ENCODE assay signal across 9 cellular contexts in genomic region chr10:14389981-14390590, GRCh38. TPM values are rescaled to one million over a fixed set of nuclear protein-coding genes. Genes with fewer than 3 reads are reported as not detected.
DNase-seq lines count a peak whose midpoint lies in the region; ATAC-seq and TF ChIP-seq lines count a peak whose summit lies in the region.
"Had no signal": no experiment of that assay in that cellular context is flagged by ENCODE, and none has a peak within 500 bp of the region (broad histone marks: within the 10 kb centered on the region; RNA-seq: fewer than 3 reads in every experiment).

No MANE protein-coding gene starts in this region.

- TF ChIP-seq EP300 in SK-N-SH (IDR thresholded peaks at IDR 0.05; ENCODE audit: borderline replicate concordance in 1 of 2, low read depth in 1 of 2, low read length in 1 of 2), result no peak

- DNase-seq in GM10248 (ENCODE audit: extremely low spot score), result peak; percentile 42
- peak; percentile 8 for DNase-seq in GM19238 (ENCODE audit: insufficient read length, low spot score)
- DNase-seq in activated T-cell treated with anti-CD3 and anti-CD28 coated beads, Interleukin-2, amount 50 U/mL, for 72 hours, result peak; percentile 59 to 75
- no peak for DNase-seq in SK-N-SH
- no peak for DNase-seq in anterior cingulate cortex (lab: John Stamatoyannopoulos, UW)
- no peak for DNase-seq in hippocampal formation (lab: John Stamatoyannopoulos, UW)
- no peak for DNase-seq in NCI-H345 (lab: John Stamatoyannopoulos, UW)
- DNase-seq: midbrain had no signal

- POLR2A ChIA-PET in GM10248 (lab: Yijun Ruan, JAX) (no interaction called here), SK-N-SH (lab: Yijun Ruan, JAX) (no interaction called here)

- H3K36me3 Mint-ChIP-seq in activated T-cell treated with anti-CD3 and anti-CD28 coated beads, Interleukin-2, amount 50 U/mL, for 72 hours (ENCODE audit: insufficient read depth in 2 of 2), result peaks cover 7 to 20% of the 10 kb centered on the region in 2 donors

- H3K4me1 Mint-ChIP-seq in activated T-cell treated with anti-CD3 and anti-CD28 coated beads, Interleukin-2, amount 50 U/mL, for 72 hours (ENCODE audit: low read depth), result peaks cover 54% of the 10 kb centered on the region

- no peaks in the 10 kb centered on the region for H3K27me3 ChIP-seq in SK-N-SH (ENCODE audit: insufficient read depth)

- WGBS in SK-N-SH (ENCODE audit: low lambda C conversion rate), result 25% methylated on average over 2 of the region's 2 CpGs

- CTCF ChIA-PET in GM10248 (lab: Yijun Ruan, JAX), result no interaction called here
- CTCF ChIA-PET in SK-N-SH (lab: Yijun Ruan, JAX), result no interaction called here

- no peaks in the 10 kb centered on the region for H3K9me2 ChIP-seq in SK-N-SH

- peaks cover 3 to 5% of the 10 kb centered on the region in 2 donors for H3K9me3 Mint-ChIP-seq in activated T-cell treated with anti-CD3 and anti-CD28 coated beads, Interleukin-2, amount 50 U/mL, for 72 hours

- H3K9ac ChIP-seq in SK-N-SH, result no peak overlapping the region

- TF ChIP-seq RAD21 in SK-N-SH (IDR thresholded peaks at IDR 0.05; ENCODE audit: low read length), result no peak

- H3K27ac Mint-ChIP-seq in activated T-cell treated with anti-CD3 and anti-CD28 coated beads, Interleukin-2, amount 50 U/mL, for 72 hours, result peak overlapping the region; percentile 68

- H3K27me3 Mint-ChIP-seq in activated T-cell treated with anti-CD3 and anti-CD28 coated beads, Interleukin-2, amount 50 U/mL, for 72 hours (ENCODE audit: low read depth), result peaks cover 21% of the 10 kb centered on the region

- no peak overlapping the region for H3K4me2 ChIP-seq in SK-N-SH

- H3K36me3 ChIP-seq in SK-N-SH (replicated peaks in 1 of 2; ENCODE audit: control insufficient read depth in 1 of 2, insufficient read depth in 2 of 2, low read length in 1 of 2), result no peaks in the 10 kb centered on the region

- peak overlapping the region; percentile 12 to 31 for H3K4me3 Mint-ChIP-seq in activated T-cell treated with anti-CD3 and anti-CD28 coated beads, Interleukin-2, amount 50 U/mL, for 72 hours

- H3K27ac ChIP-seq in SK-N-SH (ENCODE audit: low read depth in 2 of 2, low read length in 1 of 2), result no peak overlapping the region

- no peaks in the 10 kb centered on the region for H4K20me1 ChIP-seq in SK-N-SH (ENCODE audit: insufficient read depth)

- no peak for TF ChIP-seq CTCF in GM10248 (IDR thresholded peaks at IDR 0.05; ENCODE audit: control extremely low read depth, extremely low read depth, low read depth, missing control alignments)
- TF ChIP-seq CTCF in SK-N-SH (IDR thresholded peaks at IDR 0.05), result no peak

- H3F3A ChIP-seq in SK-N-SH (replicated peaks; ENCODE audit: insufficient read depth), result peaks cover 3% of the 10 kb centered on the region

- H3K79me2 ChIP-seq in SK-N-SH (ENCODE audit: insufficient read depth), result no peaks in the 10 kb centered on the region

- no peaks in the 10 kb centered on the region for H3K4me1 ChIP-seq in SK-N-SH (ENCODE audit: control insufficient read depth in 1 of 2, insufficient read depth in 2 of 2, low read depth in 1 of 2, low read length in 1 of 2)

- no peaks in the 10 kb centered on the region for H3K9me3 ChIP-seq in SK-N-SH

- no peak overlapping the region for H3K4me3 ChIP-seq in SK-N-SH (ENCODE audit: low read depth in 2 of 2, low read length in 1 of 2)

- no peak overlapping the region for H2AFZ ChIP-seq in SK-N-SH (ENCODE audit: low read depth)

- ATAC-seq in HG02973 (IDR thresholded peaks at IDR 0.05; ENCODE audit: unreplicated experiment), result peak; percentile 93
- ATAC-seq in activated T-cell treated with anti-CD3 and anti-CD28 coated beads, Interleukin-2, amount 50 U/mL, for 72 hours (replicated peaks in 1 of 2), result peak; percentile 84 to 85

TF ChIP-seq in SK-N-SH, 30 proteins besides CTCF, POLR2A, EP300 and RAD21 (continues in another document):
- TF ChIP-seq NRF1 (IDR thresholded peaks at IDR 0.05; ENCODE audit: low read depth, low read length) (no peak), JUND (IDR thresholded peaks at IDR 0.05) (no peak), IRF3 (IDR thresholded peaks at IDR 0.05; ENCODE audit: low read depth, low read length) (no peak), MEF2A (IDR thresholded peaks at IDR 0.05; ENCODE audit: borderline replicate concordance, low read depth) (no peak), MXI1 (IDR thresholded peaks at IDR 0.05; ENCODE audit: low read depth, low read length) (no peak), RFX5 (IDR thresholded peaks at IDR 0.05; ENCODE audit: low read length) (no peak), FOXJ3 (CRISPR knock-in tag; IDR thresholded peaks at IDR 0.05) (no peak), TEAD4 (IDR thresholded peaks at IDR 0.05; ENCODE audit: borderline replicate concordance, insufficient read depth) (no peak), REST (IDR thresholded peaks at IDR 0.05; ENCODE audit: low read depth, low read length) (no peak), EZH2phosphoT487 (IDR thresholded peaks at IDR 0.05; ENCODE audit: borderline replicate concordance, low read depth) (no peak), RCOR1 (IDR thresholded peaks at IDR 0.05; ENCODE audit: low read length) (no peak)
- TF ChIP-seq, protein P1, sequence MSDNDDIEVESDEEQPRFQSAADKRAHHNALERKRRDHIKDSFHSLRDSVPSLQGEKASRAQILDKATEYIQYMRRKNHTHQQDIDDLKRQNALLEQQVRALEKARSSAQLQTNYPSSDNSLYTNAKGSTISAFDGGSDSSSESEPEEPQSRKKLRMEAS (IDR thresholded peaks at IDR 0.05; ENCODE audit: low read depth), result no peak
- TF ChIP-seq, protein P2, sequence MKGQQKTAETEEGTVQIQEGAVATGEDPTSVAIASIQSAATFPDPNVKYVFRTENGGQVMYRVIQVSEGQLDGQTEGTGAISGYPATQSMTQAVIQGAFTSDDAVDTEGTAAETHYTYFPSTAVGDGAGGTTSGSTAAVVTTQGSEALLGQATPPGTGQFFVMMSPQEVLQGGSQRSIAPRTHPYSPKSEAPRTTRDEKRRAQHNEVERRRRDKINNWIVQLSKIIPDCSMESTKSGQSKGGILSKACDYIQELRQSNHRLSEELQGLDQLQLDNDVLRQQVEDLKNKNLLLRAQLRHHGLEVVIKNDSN (IDR thresholded peaks at IDR 0.05; ENCODE audit: borderline replicate concordance, low read depth), result no peak
- TF ChIP-seq, protein P3, sequence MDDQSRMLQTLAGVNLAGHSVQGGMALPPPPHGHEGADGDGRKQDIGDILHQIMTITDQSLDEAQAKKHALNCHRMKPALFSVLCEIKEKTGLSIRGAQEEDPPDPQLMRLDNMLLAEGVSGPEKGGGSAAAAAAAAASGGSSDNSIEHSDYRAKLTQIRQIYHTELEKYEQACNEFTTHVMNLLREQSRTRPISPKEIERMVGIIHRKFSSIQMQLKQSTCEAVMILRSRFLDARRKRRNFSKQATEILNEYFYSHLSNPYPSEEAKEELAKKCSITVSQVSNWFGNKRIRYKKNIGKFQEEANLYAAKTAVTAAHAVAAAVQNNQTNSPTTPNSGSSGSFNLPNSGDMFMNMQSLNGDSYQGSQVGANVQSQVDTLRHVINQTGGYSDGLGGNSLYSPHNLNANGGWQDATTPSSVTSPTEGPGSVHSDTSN (IDR thresholded peaks at IDR 0.05), result no peak

RNA-seq across cellular contexts. Expression of gene FRMD4A, which starts 59.4 kb away (rescaled TPM):
- total RNA-seq in activated T-cell treated with anti-CD3 and anti-CD28 coated beads, Interleukin-2, amount 50 U/mL, for 72 hours, result under 1 TPM; 0.35 to 0.50 TPM
- polyA plus RNA-seq in SK-N-SH (2012; rRNA removed), result 34.5 and 37.7 TPM in 2 replicates
- 20.5 and 25.4 TPM in 2 replicates for polyA plus RNA-seq in SK-N-SH (2012; cell fraction: cytosol; rRNA removed)
- 76.7 and 81.9 TPM in 2 replicates for polyA plus RNA-seq in SK-N-SH (2012; cell fraction: nucleus; rRNA removed)

Comparison
In these comparisons a context has a peak if more than half of its experiments do, and no peak if none do; other contexts are left out.
1. DNase-seq: peak in GM10248 (single experiment), GM19238 (single experiment) and activated T-cell treated with anti-CD3 and anti-CD28 coated beads, Interleukin-2, amount 50 U/mL, for 72 hours (2 of 2); none in SK-N-SH (single experiment), anterior cingulate cortex (0 of 58), hippocampal formation (0 of 2) and NCI-H345 (single experiment).